ENCODE assay signal across 11 cellular contexts in the genomic region with DNA sequence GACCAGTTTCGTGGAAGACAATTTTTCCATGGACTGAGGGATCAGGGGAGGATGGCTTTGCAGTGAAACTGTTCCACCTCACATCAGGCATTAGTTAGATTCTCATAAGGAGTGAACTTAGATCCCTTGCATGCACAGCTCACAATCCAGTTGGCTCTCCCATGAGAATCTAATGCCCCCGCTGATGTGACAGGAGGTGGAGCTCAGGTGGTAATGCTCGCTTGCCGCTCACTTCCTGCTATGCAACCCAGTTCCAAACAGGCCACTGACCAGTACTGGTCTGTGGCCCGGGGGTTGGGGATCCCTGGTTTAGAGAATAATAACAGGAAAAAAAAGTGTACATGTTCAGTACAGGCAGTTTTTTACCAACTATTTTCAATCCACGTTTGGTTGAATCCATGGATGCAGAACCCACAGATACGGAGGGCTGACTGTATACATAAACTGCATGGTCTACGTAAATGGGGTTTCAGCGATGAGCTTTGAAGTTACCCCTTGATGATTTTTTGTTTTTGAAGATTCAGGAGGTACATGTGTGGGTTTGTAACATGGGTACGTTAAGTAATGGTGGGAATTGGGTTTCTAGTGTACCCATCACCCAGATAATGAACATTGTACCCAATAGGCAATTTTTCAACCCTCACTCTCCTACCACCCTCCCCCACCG. TPM values are rescaled to one million over a fixed set of nuclear protein-coding genes. Genes with fewer than 3 reads are reported as not detected.
DNase-seq lines count a peak whose midpoint lies in the region; ATAC-seq lines count a peak whose summit lies in the region.
"Had no signal": no experiment of that assay in that cellular context is flagged by ENCODE, and none has a peak within 500 bp of the region (broad histone marks: within the 10 kb centered on the region; RNA-seq: fewer than 3 reads in every experiment).

No MANE protein-coding gene starts in this region.

- H3K4me1 Mint-ChIP-seq in activated CD8-positive, alpha-beta memory T cell treated with anti-CD3 and anti-CD28 coated beads, Interleukin-2, amount 10 ng/mL, durations not matched to agents 7 days and 5 days: peaks cover 75% of the 10 kb centered on the region
- H3K4me1 Mint-ChIP-seq in T-helper 2 cell treated with Interferon-gamma antibody and Interleukin-4, amounts not matched to agents 5 μg/mL and 100 μg/mL, for 36 hours (ENCODE audit: low read depth): peaks cover 63% of the 10 kb centered on the region
- H3K4me1 Mint-ChIP-seq in immature natural killer cell: peaks cover 72 to 79% of the 10 kb centered on the region in 2 donors
- H3K4me1 Mint-ChIP-seq in stimulated activated naive B cell treated with anti-CD40 and anti-IgM and Interleukin-4, amounts not matched to agents 10 μg/mL and 1 μg/mL and 100 μg/mL, for 72 hours: peaks cover 55 to 73% of the 10 kb centered on the region in 2 donors

- DNase-seq in activated CD8-positive, alpha-beta memory T cell treated with anti-CD3 and anti-CD28 coated beads, Interleukin-2, amount 10 ng/mL, durations not matched to agents 7 days and 5 days: peak; percentile 51
- no peak for DNase-seq in activated CD8-positive, alpha-beta memory T cell treated with anti-CD3 and anti-CD28 coated beads, Interleukin-2, amount 50 U/mL, for 4 hours
- no peak for DNase-seq in T-helper 2 cell treated with Interferon-gamma antibody and Interleukin-4, amounts not matched to agents 5 μg/mL and 100 μg/mL, for 36 hours (ENCODE audit: low spot score)
- DNase-seq in immature natural killer cell (no peak), MG63 (no peak)
- no peak for DNase-seq in stimulated activated naive B cell treated with anti-CD40 and anti-IgM and Interleukin-4, amounts not matched to agents 10 μg/mL and 1 μg/mL and 100 μg/mL, for 72 hours
- DNase-seq: NCI-H526; stimulated activated naive CD8-positive, alpha-beta T cell treated with anti-CD3 and anti-CD28 coated beads, Interleukin-15, amount 100 ng/mL, for 72 hours had no signal

- no peak overlapping the region for H3K4me3 ChIP-seq in MG63
- H3K4me3 ChIP-seq: A549 had no signal

- H3K4me3 Mint-ChIP-seq in activated CD8-positive, alpha-beta memory T cell treated with anti-CD3 and anti-CD28 coated beads, Interleukin-2, amount 10 ng/mL, durations not matched to agents 7 days and 5 days: peak overlapping the region; percentile 54
- H3K4me3 Mint-ChIP-seq in T-helper 2 cell treated with Interferon-gamma antibody and Interleukin-4, amounts not matched to agents 5 μg/mL and 100 μg/mL, for 36 hours: peak overlapping the region; percentile 27
- H3K4me3 Mint-ChIP-seq in immature natural killer cell: peak overlapping the region; percentile 72 to 86 (median 82)
- no peak overlapping the region for H3K4me3 Mint-ChIP-seq in stimulated activated naive B cell treated with anti-CD40 and anti-IgM and Interleukin-4, amounts not matched to agents 10 μg/mL and 1 μg/mL and 100 μg/mL, for 72 hours

- H3K36me3 Mint-ChIP-seq in activated CD8-positive, alpha-beta memory T cell treated with anti-CD3 and anti-CD28 coated beads, Interleukin-2, amount 10 ng/mL, durations not matched to agents 7 days and 5 days: peaks cover 41% of the 10 kb centered on the region
- peaks cover 60% of the 10 kb centered on the region for H3K36me3 Mint-ChIP-seq in T-helper 2 cell treated with Interferon-gamma antibody and Interleukin-4, amounts not matched to agents 5 μg/mL and 100 μg/mL, for 36 hours (ENCODE audit: low read depth)
- peaks cover 14 to 18% (median 14%) of the 10 kb centered on the region in 3 donors for H3K36me3 Mint-ChIP-seq in immature natural killer cell
- H3K36me3 Mint-ChIP-seq in stimulated activated naive B cell treated with anti-CD40 and anti-IgM and Interleukin-4, amounts not matched to agents 10 μg/mL and 1 μg/mL and 100 μg/mL, for 72 hours: peaks cover 21 to 57% of the 10 kb centered on the region in 2 donors

- no peak for ATAC-seq in activated CD8-positive, alpha-beta memory T cell treated with anti-CD3 and anti-CD28 coated beads, Interleukin-2, amount 10 ng/mL, durations not matched to agents 7 days and 5 days
- ATAC-seq in stimulated activated naive B cell treated with anti-CD40 and anti-IgM and Interleukin-4, amounts not matched to agents 10 μg/mL and 1 μg/mL and 100 μg/mL, for 72 hours (replicated peaks): no peak
- ATAC-seq in HG02642 (IDR thresholded peaks at IDR 0.05; ENCODE audit: poor library complexity, unreplicated experiment) (no peak), HG03439 (IDR thresholded peaks at IDR 0.05; ENCODE audit: unreplicated experiment) (no peak)
- ATAC-seq: A549; stimulated activated naive CD8-positive, alpha-beta T cell treated with anti-CD3 and anti-CD28 coated beads, Interleukin-15, amount 100 ng/mL, for 72 hours had no signal

- CTCF ChIA-PET in activated CD8-positive, alpha-beta memory T cell treated with anti-CD3 and anti-CD28 coated beads, Interleukin-2, amount 10 ng/mL, durations not matched to agents 7 days and 5 days (lab: Charles Lee): interaction anchor here (2.2 to 2.6 kb wide), 2 partner anchors 8 to 9 kb away, joined by 9 to 10 read pairs; no protein-coding TSS in a partner anchor

- H3K9me3 ChIP-seq in MG63: no peaks in the 10 kb centered on the region
- H3K9me3 ChIP-seq: A549 had no signal

- no peaks in the 10 kb centered on the region for H3K27me3 ChIP-seq in MG63

- no peaks in the 10 kb centered on the region for H3K27me3 Mint-ChIP-seq in activated CD8-positive, alpha-beta memory T cell treated with anti-CD3 and anti-CD28 coated beads, Interleukin-2, amount 10 ng/mL, durations not matched to agents 7 days and 5 days
- H3K27me3 Mint-ChIP-seq in T-helper 2 cell treated with Interferon-gamma antibody and Interleukin-4, amounts not matched to agents 5 μg/mL and 100 μg/mL, for 36 hours (ENCODE audit: low read depth): no peaks in the 10 kb centered on the region
- peaks cover 5 to 25% (median 16%) of the 10 kb centered on the region in 3 donors for H3K27me3 Mint-ChIP-seq in immature natural killer cell (ENCODE audit: low read depth in 3 of 3)
- no peaks in the 10 kb centered on the region for H3K27me3 Mint-ChIP-seq in stimulated activated naive B cell treated with anti-CD40 and anti-IgM and Interleukin-4, amounts not matched to agents 10 μg/mL and 1 μg/mL and 100 μg/mL, for 72 hours
- H3K27me3 Mint-ChIP-seq: stimulated activated naive CD8-positive, alpha-beta T cell treated with anti-CD3 and anti-CD28 coated beads, Interleukin-15, amount 100 ng/mL, for 72 hours had no signal

- no peaks in the 10 kb centered on the region for H3K9me3 Mint-ChIP-seq in activated CD8-positive, alpha-beta memory T cell treated with anti-CD3 and anti-CD28 coated beads, Interleukin-2, amount 10 ng/mL, durations not matched to agents 7 days and 5 days (ENCODE audit: low read depth)
- no peaks in the 10 kb centered on the region for H3K9me3 Mint-ChIP-seq in T-helper 2 cell treated with Interferon-gamma antibody and Interleukin-4, amounts not matched to agents 5 μg/mL and 100 μg/mL, for 36 hours
- peaks cover 0 to 2% (median 0%) of the 10 kb centered on the region in 6 donors for H3K9me3 Mint-ChIP-seq in immature natural killer cell
- H3K9me3 Mint-ChIP-seq in stimulated activated naive B cell treated with anti-CD40 and anti-IgM and Interleukin-4, amounts not matched to agents 10 μg/mL and 1 μg/mL and 100 μg/mL, for 72 hours: peaks cover 0 to 3% of the 10 kb centered on the region in 2 donors
- H3K9me3 Mint-ChIP-seq: stimulated activated naive CD8-positive, alpha-beta T cell treated with anti-CD3 and anti-CD28 coated beads, Interleukin-15, amount 100 ng/mL, for 72 hours had no signal

- peak overlapping the region; percentile 94 for H3K27ac Mint-ChIP-seq in activated CD8-positive, alpha-beta memory T cell treated with anti-CD3 and anti-CD28 coated beads, Interleukin-2, amount 10 ng/mL, durations not matched to agents 7 days and 5 days
- H3K27ac Mint-ChIP-seq in T-helper 2 cell treated with Interferon-gamma antibody and Interleukin-4, amounts not matched to agents 5 μg/mL and 100 μg/mL, for 36 hours: peak overlapping the region; percentile 90
- H3K27ac Mint-ChIP-seq in immature natural killer cell: peak overlapping the region; percentile 86 to 96 (median 91)
- H3K27ac Mint-ChIP-seq in stimulated activated naive B cell treated with anti-CD40 and anti-IgM and Interleukin-4, amounts not matched to agents 10 μg/mL and 1 μg/mL and 100 μg/mL, for 72 hours: peak overlapping the region; percentile 31

- peaks cover 22% of the 10 kb centered on the region for H3K36me3 ChIP-seq in MG63

RNA-seq across cellular contexts. Expression of gene OGDH, which starts 24.5 kb away (rescaled TPM):
- 100 to 1,000 TPM; 134 to 136 TPM for total RNA-seq in activated CD8-positive, alpha-beta memory T cell treated with anti-CD3 and anti-CD28 coated beads, Interleukin-2, amount 10 ng/mL, durations not matched to agents 7 days and 5 days
- polyA plus RNA-seq in immature natural killer cell: 10 to 100 TPM; 24.3 to 44.4 (median 32.8) TPM
- total RNA-seq in MG63 (2014; rRNA removed; shearing (Covaris generic); ENCODE audit: low replicate concordance): 31.6 and 54.0 TPM in 2 replicates

RNA-seq across cellular contexts. Expression of gene TMED4, which starts 48.9 kb away (rescaled TPM):
- total RNA-seq in activated CD8-positive, alpha-beta memory T cell treated with anti-CD3 and anti-CD28 coated beads, Interleukin-2, amount 10 ng/mL, durations not matched to agents 7 days and 5 days: 10 to 100 TPM; 74.8 to 77.4 TPM
- 10 to 100 TPM; 50.0 to 79.0 (median 71.6) TPM for polyA plus RNA-seq in immature natural killer cell
- total RNA-seq in MG63 (2014; rRNA removed; shearing (Covaris generic); ENCODE audit: low replicate concordance): 113 and 152 TPM in 2 replicates

RNA-seq across cellular contexts. Expression of gene DDX56, which starts 57.2 kb away (rescaled TPM):
- total RNA-seq in activated CD8-positive, alpha-beta memory T cell treated with anti-CD3 and anti-CD28 coated beads, Interleukin-2, amount 10 ng/mL, durations not matched to agents 7 days and 5 days: 100 to 1,000 TPM in 1 of 2 experiments, 10 to 100 TPM in 1; 97.4 to 102 TPM
- polyA plus RNA-seq in immature natural killer cell: 10 to 100 TPM; 29.3 to 41.9 (median 33.8) TPM
- total RNA-seq in MG63 (2014; rRNA removed; shearing (Covaris generic); ENCODE audit: low replicate concordance): 92.8 and 155 TPM in 2 replicates

Comparison
In these comparisons a context has a peak if more than half of its experiments do, and no peak if none do; other contexts are left out.
1. H3K27ac Mint-ChIP-seq: peak in every context shown above with its lines; median percentile 94 in activated CD8-positive, alpha-beta memory T cell treated with anti-CD3 and anti-CD28 coated beads, Interleukin-2, amount 10 ng/mL, durations not matched to agents 7 days and 5 days; 91 in immature natural killer cell; 90 in T-helper 2 cell treated with Interferon-gamma antibody and Interleukin-4, amounts not matched to agents 5 μg/mL and 100 μg/mL, for 36 hours; 31 in stimulated activated naive B cell treated with anti-CD40 and anti-IgM and Interleukin-4, amounts not matched to agents 10 μg/mL and 1 μg/mL and 100 μg/mL, for 72 hours.
2. H3K4me3 Mint-ChIP-seq: peak in activated CD8-positive, alpha-beta memory T cell treated with anti-CD3 and anti-CD28 coated beads, Interleukin-2, amount 10 ng/mL, durations not matched to agents 7 days and 5 days (single experiment), T-helper 2 cell treated with Interferon-gamma antibody and Interleukin-4, amounts not matched to agents 5 μg/mL and 100 μg/mL, for 36 hours (single experiment) and immature natural killer cell (5 of 5); none in stimulated activated naive B cell treated with anti-CD40 and anti-IgM and Interleukin-4, amounts not matched to agents 10 μg/mL and 1 μg/mL and 100 μg/mL, for 72 hours (0 of 2).